19 cellular contexts compared by ENCODE assay signal in the genomic region with DNA sequence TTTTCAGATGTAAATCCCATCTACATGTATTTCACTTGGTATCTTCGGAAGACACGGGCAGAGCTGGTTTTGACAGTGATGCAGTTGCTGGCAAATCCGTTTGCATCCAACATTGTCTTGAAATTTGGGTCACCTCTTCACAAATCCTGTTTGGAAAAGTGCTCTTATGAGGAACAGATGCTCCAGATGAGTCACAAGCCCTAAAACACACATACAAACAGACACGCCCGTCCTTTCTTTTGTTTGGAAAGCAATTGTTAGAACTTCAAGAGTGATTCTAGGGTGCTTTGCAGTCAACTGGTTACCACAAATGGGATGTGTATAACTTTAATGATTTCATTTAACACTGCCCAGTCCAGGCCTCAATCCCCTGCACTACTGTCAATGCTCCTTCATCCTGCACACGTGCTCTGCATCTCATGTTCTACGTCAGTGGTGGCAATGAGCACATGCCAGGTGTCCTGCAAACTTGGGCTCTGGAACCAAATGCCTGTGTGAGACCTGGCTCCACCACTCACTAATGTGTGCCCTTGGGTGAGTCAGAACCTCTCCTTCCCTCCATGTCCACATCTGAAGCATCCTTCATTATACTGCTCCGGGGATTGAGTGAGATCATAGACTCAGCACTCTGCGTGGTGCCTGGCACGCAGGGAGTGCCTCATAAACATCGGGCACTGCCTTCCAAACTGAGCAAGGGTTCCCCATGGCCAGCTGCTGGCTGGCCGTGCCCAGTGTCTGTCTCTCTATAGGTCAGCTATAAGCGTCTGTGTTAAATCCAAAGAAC. TPM values are rescaled to one million over a fixed set of nuclear protein-coding genes. Genes with fewer than 3 reads are reported as not detected.
DNase-seq lines count a peak whose midpoint lies in the region; FAIRE-seq and TF ChIP-seq lines count a peak whose summit lies in the region.
"Had no signal": no experiment of that assay in that cellular context is flagged by ENCODE, and none has a peak within 500 bp of the region (broad histone marks: within the 10 kb centered on the region; RNA-seq: fewer than 3 reads in every experiment).

No MANE protein-coding gene starts in this region.

- H3K4me3 Mint-ChIP-seq in chondrocyte (ENCODE audit: unreplicated experiment) (no peak overlapping the region), type B pancreatic cell (no peak overlapping the region)
- H3K4me3 Mint-ChIP-seq: activated CD8-positive, alpha-beta T cell treated with anti-CD3 and anti-CD28 coated beads, Interleukin-2, amount 10 ng/mL, durations not matched to agents 7 days and 5 days had no signal

- peak overlapping the region; percentile 39 for H4K8ac ChIP-seq in mesenchymal stem cell (ENCODE audit: low read length)

- no peak overlapping the region for H3K27ac ChIP-seq in mesenchymal stem cell (ENCODE audit: low read length, poor library complexity, severe bottlenecking)
- H3K27ac ChIP-seq: epithelial cell of prostate, VCaP had no signal

- no peak overlapping the region for H3K4me2 ChIP-seq in mesenchymal stem cell (ENCODE audit: low read length, poor library complexity, severe bottlenecking)

- no peak overlapping the region for H3K14ac ChIP-seq in mesenchymal stem cell (ENCODE audit: low read length in 2 of 2)

- H2BK120ac ChIP-seq in mesenchymal stem cell (ENCODE audit: low read depth, low read length) = no peak overlapping the region

- H4K91ac ChIP-seq in mesenchymal stem cell (ENCODE audit: low read length) = no peak overlapping the region

- no peaks in the 10 kb centered on the region for H3K4me1 ChIP-seq in mesenchymal stem cell (ENCODE audit: control insufficient read depth, insufficient read depth, low read depth, low read length)

- no peak overlapping the region for H3K9ac ChIP-seq in mesenchymal stem cell (ENCODE audit: low read length)

- no peaks in the 10 kb centered on the region for H3K36me3 ChIP-seq in mesenchymal stem cell (ENCODE audit: control insufficient read depth in 1 of 2, insufficient read depth in 2 of 2, low read depth in 1 of 2, low read length in 2 of 2)

- H3K23ac ChIP-seq in mesenchymal stem cell (ENCODE audit: low read length in 2 of 2) = peak overlapping the region in 1 of 2 experiments; percentile 30

- DNase-seq in A172 (ENCODE audit: low spot score) = peak; percentile 73
- peak; percentile 66 for DNase-seq in H54 (ENCODE audit: insufficient read length, low spot score)
- DNase-seq in chondrocyte (ENCODE audit: low spot score) = peak; percentile 35
- peak; percentile 68 for DNase-seq in mesenchymal stem cell
- DNase-seq in type B pancreatic cell (ENCODE audit: extremely low spot score, unreplicated experiment) = no peak
- no peak for DNase-seq in foreskin melanocyte
- no peak for DNase-seq in dermis blood vessel endothelial cell
- no peak for DNase-seq in occipital lobe (lab: John Stamatoyannopoulos, UW)
- DNase-seq: activated CD8-positive, alpha-beta T cell treated with anti-CD3 and anti-CD28 coated beads, Interleukin-2, amount 10 ng/mL, durations not matched to agents 7 days and 5 days; Karpas-422; kidney; mucosa of descending colon; NCI-H146; NCI-H446 treated with DMSO at 0.1 percent for 48 hours had no signal

- H3K27ac Mint-ChIP-seq in chondrocyte (ENCODE audit: unreplicated experiment) (no peak overlapping the region), type B pancreatic cell (no peak overlapping the region)
- H3K27ac Mint-ChIP-seq: activated CD8-positive, alpha-beta T cell treated with anti-CD3 and anti-CD28 coated beads, Interleukin-2, amount 10 ng/mL, durations not matched to agents 7 days and 5 days had no signal

- H3K27me3 Mint-ChIP-seq in chondrocyte (ENCODE audit: low read depth) (peaks cover 91% of the 10 kb centered on the region), type B pancreatic cell (peaks cover 100% of the 10 kb centered on the region)

- H2AK5ac ChIP-seq in mesenchymal stem cell (ENCODE audit: low read length, severe bottlenecking) = no peak overlapping the region

- FAIRE-seq in H54 (lab: Jason Lieb, UNC) = no peak
- FAIRE-seq: GM19239, kidney had no signal

- H3K4me1 Mint-ChIP-seq in chondrocyte (ENCODE audit: low read depth) = no peaks in the 10 kb centered on the region
- peaks cover 9% of the 10 kb centered on the region for H3K4me1 Mint-ChIP-seq in type B pancreatic cell (ENCODE audit: unreplicated experiment)

- H2BK12ac ChIP-seq in mesenchymal stem cell (ENCODE audit: low read length in 2 of 2) = no peak overlapping the region

- H2BK15ac ChIP-seq in mesenchymal stem cell (ENCODE audit: low read depth, poor library complexity, severe bottlenecking) = peak overlapping the region; percentile 9

- no peak for TF ChIP-seq CTCF in chondrocyte (IDR thresholded peaks at IDR 0.05)
- no peak for TF ChIP-seq CTCF in type B pancreatic cell (conservative IDR thresholded peaks at IDR 0.05)

- H2BK5ac ChIP-seq in mesenchymal stem cell (ENCODE audit: low read depth, low read length, poor library complexity, severe bottlenecking) = no peak overlapping the region

- 83% methylated on average over 11 of the region's 13 CpGs for WGBS in mesenchymal stem cell

- H3K36me3 Mint-ChIP-seq in chondrocyte (ENCODE audit: low read depth) = peaks cover 1% of the 10 kb centered on the region
- H3K36me3 Mint-ChIP-seq in type B pancreatic cell = no peaks in the 10 kb centered on the region

- H3K4ac ChIP-seq in mesenchymal stem cell (ENCODE audit: low read depth in 1 of 2, low read length in 2 of 2) = no peak overlapping the region

- peak overlapping the region; percentile 8 to 25 for H3K18ac ChIP-seq in mesenchymal stem cell (ENCODE audit: low read depth in 1 of 2, low read length in 2 of 2)

- no peaks in the 10 kb centered on the region for H3K9me3 Mint-ChIP-seq in chondrocyte (ENCODE audit: low read depth)
- no peaks in the 10 kb centered on the region for H3K9me3 Mint-ChIP-seq in type B pancreatic cell

- no peak overlapping the region for H3K4me3 ChIP-seq in mesenchymal stem cell (ENCODE audit: insufficient read depth in 1 of 2, low read depth in 1 of 2, low read length in 2 of 2)
- H3K4me3 ChIP-seq: mucosa of descending colon had no signal

- no peak overlapping the region for H2AFZ ChIP-seq in mesenchymal stem cell (ENCODE audit: low read depth, low read length)

- H3K9me3 ChIP-seq in mesenchymal stem cell (ENCODE audit: control insufficient read depth, low read length) = peaks cover 16% of the 10 kb centered on the region
- H3K9me3 ChIP-seq: mucosa of descending colon had no signal

- peaks cover 96 to 100% of the 10 kb centered on the region in 2 experiments for H3K27me3 ChIP-seq in mesenchymal stem cell (ENCODE audit: control insufficient read depth in 1 of 2, insufficient read depth in 1 of 2, low read length in 2 of 2)

- H3K79me1 ChIP-seq in mesenchymal stem cell (replicated peaks; ENCODE audit: low read length, poor library complexity, severe bottlenecking) = no peaks in the 10 kb centered on the region

- TF ChIP-seq POLR2A in H54 (IDR thresholded peaks at IDR 0.05; ENCODE audit: low read depth, low read length) = no peak

RNA-seq across cellular contexts. Expression of gene FOXF1, which starts 19.3 kb away (rescaled TPM):
- total RNA-seq in A172 (2014; rRNA removed; shearing (Covaris generic)) = 2.1 TPM in 2 replicates
- total RNA-seq in chondrocyte (not detected in 3 replicates), type B pancreatic cell (ENCODE audit: low replicate concordance) (0.48 and 3.4 TPM in 2 replicates), dermis blood vessel endothelial cell (0.14 and 0.17 TPM in 2 replicates), occipital lobe (0.47 TPM)
- 145 TPM for polyA plus RNA-seq in mesenchymal stem cell (2013, experiment 1 of 2)
- 149 TPM for polyA plus RNA-seq in mesenchymal stem cell (2013, experiment 2 of 2)
- total RNA-seq: activated CD8-positive, alpha-beta T cell treated with anti-CD3 and anti-CD28 coated beads, Interleukin-2, amount 10 ng/mL, durations not matched to agents 7 days and 5 days; OCI-LY7; skeletal muscle tissue had no signal

Comparison
In these comparisons a context has a peak if more than half of its experiments do, and no peak if none do; other contexts are left out.
1. DNase-seq: peak in A172 (single experiment), H54 (single experiment), chondrocyte (single experiment) and mesenchymal stem cell (single experiment); none in type B pancreatic cell (single experiment), foreskin melanocyte (single experiment), dermis blood vessel endothelial cell (single experiment) and occipital lobe (single experiment).